7 cellular contexts compared by ENCODE assay signal in genomic region chr9:136372561-136373299, GRCh38. TPM values are rescaled to one million over a fixed set of nuclear protein-coding genes. Genes with fewer than 3 reads are reported as not detected.
DNase-seq lines count a peak whose midpoint lies in the region; ATAC-seq and TF ChIP-seq lines count a peak whose summit lies in the region.

No MANE protein-coding gene starts in this region.

- peak overlapping the region; percentile 93 for H3K27ac Mint-ChIP-seq in dendritic cell treated with granulocyte-macrophage colony-stimulating factor and Interleukin-4, amounts not matched to agents 40 ng/mL and 50 ng/mL, for 4 days
- H3K27ac Mint-ChIP-seq in mesothelial cell of epicardium: peak overlapping the region; percentile 47

- H3K27me3 Mint-ChIP-seq in dendritic cell treated with granulocyte-macrophage colony-stimulating factor and Interleukin-4, amounts not matched to agents 40 ng/mL and 50 ng/mL, for 4 days: no peaks in the 10 kb centered on the region
- no peaks in the 10 kb centered on the region for H3K27me3 Mint-ChIP-seq in mesothelial cell of epicardium (ENCODE audit: low read depth)

- no peaks in the 10 kb centered on the region for H3K9me3 Mint-ChIP-seq in dendritic cell treated with granulocyte-macrophage colony-stimulating factor and Interleukin-4, amounts not matched to agents 40 ng/mL and 50 ng/mL, for 4 days
- no peaks in the 10 kb centered on the region for H3K9me3 Mint-ChIP-seq in mesothelial cell of epicardium

- in situ Hi-C loops in GM13976 (cut with MboI; ENCODE audit: low sequenced_read_pairs, unreplicated experiment): no loop called here

- peaks cover 81% of the 10 kb centered on the region for H3K36me3 Mint-ChIP-seq in dendritic cell treated with granulocyte-macrophage colony-stimulating factor and Interleukin-4, amounts not matched to agents 40 ng/mL and 50 ng/mL, for 4 days (ENCODE audit: low read depth)
- no peaks in the 10 kb centered on the region for H3K36me3 Mint-ChIP-seq in mesothelial cell of epicardium

- H3K4me3 Mint-ChIP-seq in dendritic cell treated with granulocyte-macrophage colony-stimulating factor and Interleukin-4, amounts not matched to agents 40 ng/mL and 50 ng/mL, for 4 days: peak overlapping the region; percentile 97
- H3K4me3 Mint-ChIP-seq in mesothelial cell of epicardium: peak overlapping the region; percentile 37

- intact Hi-C loops in dendritic cell treated with granulocyte-macrophage colony-stimulating factor and Interleukin-4, amounts not matched to agents 40 ng/mL and 50 ng/mL, for 4 days (cut with micrococcal nuclease): loop anchor here (1.0 kb wide), 1 partner anchor 9 kb away; the partner anchor contains the start of gene DNLZ

- TF ChIP-seq CTCF in GM13976 (IDR thresholded peaks at IDR 0.05; ENCODE audit: borderline replicate concordance, control extremely low read depth, extremely low read depth, insufficient read depth, missing control alignments): peak; percentile 8
- no peak for TF ChIP-seq CTCF in mesothelial cell of epicardium (IDR thresholded peaks at IDR 0.05; ENCODE audit: unreplicated experiment)

- no peak for DNase-seq in GM13976 (ENCODE audit: low spot score)
- peak; percentile 8 for DNase-seq in OCI-M2 (lab: John Stamatoyannopoulos, UW; ENCODE audit: unreplicated experiment)
- no peak for DNase-seq in mesothelial cell of epicardium (ENCODE audit: low spot score in 2 of 2, unreplicated experiment in 2 of 2)
- DNase-seq in activated CD4-positive, CD25-positive, alpha-beta regulatory T cell (lab: John Stamatoyannopoulos, UW): no peak
- DNase-seq in NCI-H1105 treated with DMSO at 0.1 percent for 48 hours (lab: John Stamatoyannopoulos, UW): no peak

- ATAC-seq in HG02642 (IDR thresholded peaks at IDR 0.05; ENCODE audit: poor library complexity, unreplicated experiment): no peak

- H3K4me1 Mint-ChIP-seq in dendritic cell treated with granulocyte-macrophage colony-stimulating factor and Interleukin-4, amounts not matched to agents 40 ng/mL and 50 ng/mL, for 4 days (ENCODE audit: low read depth): peaks cover 76% of the 10 kb centered on the region
- H3K4me1 Mint-ChIP-seq in mesothelial cell of epicardium: peaks cover 13% of the 10 kb centered on the region

RNA-seq across cellular contexts. Expression of gene CARD9, which starts 0.7 kb away (rescaled TPM):
- 3.6 to 4.9 TPM (median 4.0 TPM) in 3 replicates for total RNA-seq in mesothelial cell of epicardium

RNA-seq across cellular contexts. Expression of gene DNLZ, which starts 9.2 kb away (rescaled TPM):
- total RNA-seq in mesothelial cell of epicardium: 11.8 to 14.7 TPM (median 13.0 TPM) in 3 replicates

RNA-seq across cellular contexts. Expression of gene SNAPC4, which starts 27.2 kb away (rescaled TPM):
- total RNA-seq in mesothelial cell of epicardium: 18.2 to 19.3 TPM (median 18.2 TPM) in 3 replicates

RNA-seq across cellular contexts. Expression of gene ENTR1, which starts 37.7 kb away (rescaled TPM):
- 67.3 to 72.1 TPM (median 71.9 TPM) in 3 replicates for total RNA-seq in mesothelial cell of epicardium

RNA-seq across cellular contexts. Expression of gene PMPCA, which starts 37.7 kb away (rescaled TPM):
- 72.2 to 74.6 TPM (median 72.7 TPM) in 3 replicates for total RNA-seq in mesothelial cell of epicardium
